16 cellular contexts compared by ENCODE assay signal in the genomic region with DNA sequence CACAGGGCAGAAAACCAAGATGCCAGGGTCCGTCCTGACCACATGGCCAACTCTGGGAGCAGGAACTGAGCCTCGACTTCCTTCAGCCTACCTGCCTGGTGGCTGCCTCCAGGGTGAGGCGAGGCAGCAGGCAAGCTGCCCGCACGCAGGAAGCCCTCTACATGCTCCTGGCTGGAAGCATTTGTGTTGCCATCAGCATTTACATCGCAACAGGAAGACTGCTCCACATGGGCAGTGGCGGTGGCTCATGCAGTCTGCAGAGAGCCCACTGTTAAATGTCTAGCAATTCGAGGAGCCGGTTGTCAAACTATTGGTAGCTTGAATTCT.
DNase-seq lines count a peak whose midpoint lies in the region; ATAC-seq and TF ChIP-seq lines count a peak whose summit lies in the region.
"Had no signal": no experiment of that assay in that cellular context is flagged by ENCODE, and none has a peak within 500 bp of the region (broad histone marks: within the 10 kb centered on the region; RNA-seq: fewer than 3 reads in every experiment).

No MANE protein-coding gene starts in this region.

- no peak overlapping the region for H3K14ac ChIP-seq in H9 (ENCODE audit: insufficient read depth, low read length)

- no peak overlapping the region for H3T11ph ChIP-seq in H9 (ENCODE audit: low read length)

- no peaks in the 10 kb centered on the region for H3K79me2 ChIP-seq in H9 (ENCODE audit: insufficient read depth, low read length)

- no peak overlapping the region for H2BK12ac ChIP-seq in H9 (ENCODE audit: insufficient read length, low read depth, low read length)

- H3K9me3 ChIP-seq in H9 (ENCODE audit: control insufficient read depth, low read depth, low read length) = no peaks in the 10 kb centered on the region
- H3K9me3 ChIP-seq in esophagus muscularis mucosa = no peaks in the 10 kb centered on the region
- H3K9me3 ChIP-seq in right cardiac atrium (ENCODE audit: control insufficient read depth, low read length) = no peaks in the 10 kb centered on the region

- H3K18ac ChIP-seq in H9 (ENCODE audit: insufficient read length, low read depth, low read length) = no peak overlapping the region

- H2BK15ac ChIP-seq in H9 (ENCODE audit: low read depth, low read length) = no peak overlapping the region

- H3K27ac Mint-ChIP-seq in H9 = no peak overlapping the region; a peak in 1 of 7 replicates
- H3K27ac Mint-ChIP-seq: CD4-positive, alpha-beta memory T cell had no signal

- no peaks in the 10 kb centered on the region for H3K36me3 Mint-ChIP-seq in H9 (ENCODE audit: insufficient read depth in 1 of 3, low read depth in 3 of 3)
- H3K36me3 Mint-ChIP-seq: CD4-positive, alpha-beta memory T cell had no signal

- TF ChIP-seq CTCF in H9 (conservative IDR thresholded peaks at IDR 0.05) = no peak
- no peak for TF ChIP-seq CTCF in esophagus muscularis mucosa (IDR thresholded peaks at IDR 0.05)

- TF ChIP-seq POLR2A in esophagus muscularis mucosa (IDR thresholded peaks at IDR 0.05; ENCODE audit: low read depth) = no peak

- no peak for TF ChIP-seq EP300 in esophagus muscularis mucosa (IDR thresholded peaks at IDR 0.05)

- peaks cover 2% of the 10 kb centered on the region for H3K27me3 Mint-ChIP-seq in H9 (ENCODE audit: low read depth)

- H2BK20ac ChIP-seq in H9 (ENCODE audit: low read depth, low read length, poor library complexity, severe bottlenecking) = no peak overlapping the region

- H3K4me1 ChIP-seq in H9 (ENCODE audit: insufficient read depth, low read length) (no peaks in the 10 kb centered on the region), esophagus muscularis mucosa (no peaks in the 10 kb centered on the region), right cardiac atrium (ENCODE audit: control insufficient read depth, insufficient read depth, low read length) (no peaks in the 10 kb centered on the region)

- no peak overlapping the region for H2BK5ac ChIP-seq in H9 (ENCODE audit: insufficient read length, low read length)

- H3K4ac ChIP-seq in H9 (ENCODE audit: low read depth, low read length) = no peak overlapping the region

- no peak overlapping the region for H3K4me3 ChIP-seq in H7 (ENCODE audit: insufficient read depth, low read depth, low read length)
- H3K4me3 ChIP-seq in esophagus muscularis mucosa = no peak overlapping the region
- no peak overlapping the region for H3K4me3 ChIP-seq in right cardiac atrium (ENCODE audit: low read length)

- H3K36me3 ChIP-seq in H7 (replicated peaks; ENCODE audit: control insufficient read depth, insufficient read depth, low read length) (no peaks in the 10 kb centered on the region), esophagus muscularis mucosa (no peaks in the 10 kb centered on the region)

- no peak overlapping the region for H4K91ac ChIP-seq in H9 (ENCODE audit: insufficient read length, low read depth, low read length)

- ATAC-seq in right cardiac atrium = no peak
- ATAC-seq: HCT116 had no signal

- no peak overlapping the region for H3K23ac ChIP-seq in H9 (ENCODE audit: insufficient read length, low read depth, low read length)

- DNase-seq in H7 (peak; percentile 16), H9 (peak; percentile 17), esophagus muscularis mucosa (ENCODE audit: extremely low spot score) (peak; percentile 90), right cardiac atrium (no peak), NCI-H69 (lab: John Stamatoyannopoulos, UW) (no peak), NOMO-1 treated with DMSO at 0.1 percent for 48 hours (lab: John Stamatoyannopoulos, UW; ENCODE audit: unreplicated experiment) (no peak)
- DNase-seq in stimulated activated CD8-positive, alpha-beta memory T cell treated with anti-CD3 and anti-CD28 coated beads, Interleukin-4, amount 100 ng/mL, for 48 hours = peak; percentile 11
- DNase-seq: C1 segment of cervical spinal cord; Calu3; CD4-positive, alpha-beta memory T cell; COR-L47; DMS53; DMS79 treated with DMSO at 0.1 percent for 48 hours; GF-D8; GOT3 had no signal

- H4K8ac ChIP-seq in H9 (replicated peaks; ENCODE audit: insufficient read length, low read depth, low read length) = no peak overlapping the region

- no peaks in the 10 kb centered on the region for H4K20me1 ChIP-seq in H9 (ENCODE audit: control insufficient read depth, insufficient read depth, insufficient read length)

- no peak overlapping the region for H2AK5ac ChIP-seq in H9 (ENCODE audit: insufficient read length, low read length)

- no peaks in the 10 kb centered on the region for H3K79me1 ChIP-seq in H9 (ENCODE audit: insufficient read depth, low read depth, low read length, poor library complexity, severe bottlenecking)

- no peaks in the 10 kb centered on the region for H3K4me1 Mint-ChIP-seq in H9
- H3K4me1 Mint-ChIP-seq: CD4-positive, alpha-beta memory T cell had no signal

- no peaks in the 10 kb centered on the region for H3K27me3 ChIP-seq in H7 (ENCODE audit: control insufficient read depth, insufficient read depth, low read length)
- H3K27me3 ChIP-seq in H9 (ENCODE audit: insufficient read depth, low read length) = no peaks in the 10 kb centered on the region
- H3K27me3 ChIP-seq in esophagus muscularis mucosa = no peaks in the 10 kb centered on the region
- no peaks in the 10 kb centered on the region for H3K27me3 ChIP-seq in right cardiac atrium (ENCODE audit: control insufficient read depth, insufficient read depth)

- no peak overlapping the region for H3K56ac ChIP-seq in H9 (ENCODE audit: insufficient read length, low read depth, low read length)

- H3K9me3 Mint-ChIP-seq in H9 = peaks cover 0 to 4% of the 10 kb centered on the region in 2 experiments; a peak in 1 of 5 replicates

- WGBS in H9 (ENCODE audit: extremely low coverage, insufficient read length, low lambda C conversion rate) = no CpG with 5 or more reads among the region's 9 CpGs
- WGBS in esophagus muscularis mucosa = 97% methylated on average over 4 of the region's 9 CpGs
- WGBS in right cardiac atrium = 90% methylated on average over 9 of the region's 9 CpGs

- no peak overlapping the region for H3K4me3 Mint-ChIP-seq in H9
- H3K4me3 Mint-ChIP-seq: CD4-positive, alpha-beta memory T cell had no signal

- intact Hi-C loops in esophagus muscularis mucosa (cut with DNase I) = no loop called here
- intact Hi-C loops in right cardiac atrium (cut with DNase I) = no loop called here

- no peak overlapping the region for H3K9ac ChIP-seq in H9 (ENCODE audit: extremely low read depth, insufficient read length, low read length)

- H3K27ac ChIP-seq in H9 (ENCODE audit: insufficient read length, low read depth, low read length) (no peak overlapping the region), esophagus muscularis mucosa (replicated peaks in 1 of 4) (no peak overlapping the region), right cardiac atrium (ENCODE audit: low read length) (no peak overlapping the region)

- H3K23me2 ChIP-seq in H9 (ENCODE audit: insufficient read length, low read depth, low read length, poor library complexity, severe bottlenecking) = no peaks in the 10 kb centered on the region

- H3K4me2 ChIP-seq in H9 (ENCODE audit: insufficient read depth, insufficient read length, low read length) = no peak overlapping the region

- no peak overlapping the region for H4K5ac ChIP-seq in H9 (ENCODE audit: insufficient read length, low read depth, low read length)

- no peak overlapping the region for H2BK120ac ChIP-seq in H9 (ENCODE audit: low read depth, low read length, poor library complexity, severe bottlenecking)

- H2AFZ ChIP-seq in H9 (ENCODE audit: low read length) = no peak overlapping the region

Comparison
In these comparisons a context has a peak if more than half of its experiments do, and no peak if none do; other contexts are left out.
1. DNase-seq: peak in H7 (single experiment), H9 (single experiment), esophagus muscularis mucosa (single experiment) and stimulated activated CD8-positive, alpha-beta memory T cell treated with anti-CD3 and anti-CD28 coated beads, Interleukin-4, amount 100 ng/mL, for 48 hours (single experiment); none in right cardiac atrium (0 of 3), NCI-H69 (single experiment) and NOMO-1 treated with DMSO at 0.1 percent for 48 hours (single experiment).